ENCODE assay signal across 7 cellular contexts in the genomic region with DNA sequence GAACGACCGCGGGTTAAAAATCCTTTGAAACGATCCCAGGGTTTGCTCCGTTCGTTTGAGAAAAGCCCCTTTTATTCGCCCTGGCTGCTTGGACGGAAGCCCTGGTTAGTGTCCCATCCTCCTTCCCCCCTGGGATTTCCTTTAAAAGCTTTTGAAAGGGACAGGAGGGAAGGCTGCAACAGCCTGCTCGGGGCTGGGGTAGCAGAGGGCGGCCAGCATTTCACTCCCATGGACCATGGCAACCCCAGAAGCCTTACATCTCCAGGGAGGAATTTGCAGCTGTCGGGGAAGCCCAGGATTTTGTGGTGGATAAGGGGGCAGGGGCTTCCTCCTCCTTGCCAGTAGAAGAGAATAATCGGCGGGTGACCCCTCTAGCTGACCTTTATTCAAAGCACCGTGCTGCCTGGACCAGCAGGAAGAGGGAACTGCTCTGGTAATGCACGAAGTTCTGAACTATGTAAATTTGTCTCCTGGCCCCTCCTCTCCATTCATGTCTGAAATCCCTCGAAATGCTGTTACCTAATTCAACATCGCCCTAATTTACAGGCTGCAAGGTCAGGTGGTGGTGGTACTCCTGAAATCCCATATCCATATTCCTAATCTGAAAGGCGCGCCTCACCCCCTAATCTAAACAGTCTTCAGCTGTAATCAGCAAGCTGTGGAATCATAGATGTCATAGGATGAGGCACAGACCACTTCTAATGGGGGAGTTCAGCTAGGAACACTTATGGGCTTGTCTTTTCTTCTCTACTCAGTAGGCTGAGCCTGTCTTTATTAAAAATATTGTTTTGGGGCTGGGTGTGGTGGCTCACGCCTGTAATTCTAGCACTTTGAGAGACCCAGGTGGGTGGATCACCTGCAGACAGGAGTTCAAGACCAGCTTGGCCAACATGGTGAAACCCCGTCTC. TPM values are rescaled to one million over a fixed set of nuclear protein-coding genes. Genes with fewer than 3 reads are reported as not detected.
A peak's percentile ranks its signal among the peaks of the same experiment; 100 is the strongest.
DNase-seq lines count a peak whose midpoint lies in the region; ATAC-seq and TF ChIP-seq lines count a peak whose summit lies in the region.

No MANE protein-coding gene starts in this region.

- H3K4me2 ChIP-seq in KMS-11: peak overlapping the region; percentile 59

- no peak for TF ChIP-seq CTCF in KMS-11 (conservative IDR thresholded peaks at IDR 0.05; ENCODE audit: low read depth, low read length)
- no peak for TF ChIP-seq CTCF in WI38 (IDR thresholded peaks at IDR 0.05; ENCODE audit: low read depth, low read length)
- TF ChIP-seq CTCF in fibroblast of villous mesenchyme (IDR thresholded peaks at IDR 0.05; ENCODE audit: insufficient read depth, low read depth, low read length): no peak
- no peak for TF ChIP-seq CTCF in neutrophil (IDR thresholded peaks at IDR 0.05)

- peaks cover 19% of the 10 kb centered on the region for H3K4me1 ChIP-seq in KMS-11 (ENCODE audit: low read depth, poor library complexity, severe bottlenecking)
- H3K4me1 ChIP-seq in neutrophil (ENCODE audit: control insufficient read depth in 1 of 2, insufficient read depth in 1 of 2, low read depth in 1 of 2, low read length in 1 of 2): peaks cover 25 to 27% of the 10 kb centered on the region in 2 experiments

- H3K27me3 ChIP-seq in KMS-11 (ENCODE audit: insufficient read depth, low read depth): 0 out of 2 replicates have a peak, but pooled peaks cover 3% of the 10 kb centered on the region
- peaks cover 15% of the 10 kb centered on the region for H3K27me3 ChIP-seq in neutrophil

- H3K9ac ChIP-seq in KMS-11: peak overlapping the region; percentile 50; the same call in 1 of the 2 replicates

- peaks cover 20% of the 10 kb centered on the region; the same call in 1 of the 2 replicates for H3K79me2 ChIP-seq in KMS-11 (ENCODE audit: insufficient read depth, low read depth)

- ATAC-seq in GM18502 (IDR thresholded peaks at IDR 0.05; ENCODE audit: poor library complexity, unreplicated experiment): no peak
- no peak for ATAC-seq in GM18517 (IDR thresholded peaks at IDR 0.05; ENCODE audit: unreplicated experiment)

- no peaks in the 10 kb centered on the region for H3K9me3 ChIP-seq in neutrophil

- H2AFZ ChIP-seq in KMS-11 (ENCODE audit: low read depth): peak overlapping the region; percentile 83

- no peak overlapping the region for H3K4me3 ChIP-seq in KMS-11 (IDR thresholded peaks at IDR 0.05; ENCODE audit: insufficient read depth, low read depth, low read length)
- peak overlapping the region; percentile 67 for H3K4me3 ChIP-seq in WI38 (ENCODE audit: low read depth, low read length)
- peak overlapping the region; percentile 68 for H3K4me3 ChIP-seq in fibroblast of villous mesenchyme (ENCODE audit: low read depth, low read length)
- peak overlapping the region; percentile 61 to 72 for H3K4me3 ChIP-seq in neutrophil (ENCODE audit: low read depth in 1 of 2, low read length in 1 of 2)

- DNase-seq in Daoy (ENCODE audit: low read depth) (peak; percentile 42), fibroblast of villous mesenchyme (ENCODE audit: low read depth) (peak; percentile 82)

- H3K36me3 ChIP-seq in KMS-11 (ENCODE audit: insufficient read depth): no peaks in the 10 kb centered on the region
- no peaks in the 10 kb centered on the region for H3K36me3 ChIP-seq in neutrophil

- H3K27ac ChIP-seq in KMS-11 (no peak overlapping the region), neutrophil (peak overlapping the region; percentile 59)

- no peaks in the 10 kb centered on the region for H4K20me1 ChIP-seq in KMS-11 (ENCODE audit: insufficient read depth)

RNA-seq across cellular contexts. Expression of a gene that starts 1.0 kb away (rescaled TPM):
- total RNA-seq in Daoy (2014; rRNA removed; shearing (Covaris generic)): 38.2 and 41.7 TPM in 2 replicates
- total RNA-seq in fibroblast of villous mesenchyme: 66.9 and 79.6 TPM in 2 replicates
